ENCODE assay signal across 21 cellular contexts in genomic region chr11:10225553-10225952, GRCh38.
DNase-seq lines count a peak whose midpoint lies in the region; ATAC-seq and TF ChIP-seq lines count a peak whose summit lies in the region.
"Had no signal": no experiment of that assay in that cellular context is flagged by ENCODE, and none has a peak within 500 bp of the region (broad histone marks: within the 10 kb centered on the region; RNA-seq: fewer than 3 reads in every experiment).

No MANE protein-coding gene starts in this region.

- H3K27ac ChIP-seq in left ventricle myocardium inferior (replicated peaks) (peak overlapping the region; percentile 30), tibial artery (peak overlapping the region; percentile 35 to 38)
- H3K27ac ChIP-seq: A549; BLaER1 treated with 17β-estradiol and CSF1 and Interleukin-3, amounts not matched to agents 10 nM and 100 nM; Peyer's patch had no signal

- H3K36me3 ChIP-seq in left ventricle myocardium inferior (no peaks in the 10 kb centered on the region), tibial artery (no peaks in the 10 kb centered on the region)
- H3K36me3 ChIP-seq: BLaER1 treated with 17β-estradiol and CSF1 and Interleukin-3, amounts not matched to agents 10 nM and 100 nM; Peyer's patch had no signal

- H3K9me3 ChIP-seq in left ventricle myocardium inferior (replicated peaks) (peaks cover 5% of the 10 kb centered on the region), tibial artery (no peaks in the 10 kb centered on the region)
- H3K9me3 ChIP-seq: A549, Peyer's patch had no signal

- H3K4me3 ChIP-seq in left ventricle myocardium inferior: no peak overlapping the region
- H3K4me3 ChIP-seq in tibial artery: no peak overlapping the region
- H3K4me3 ChIP-seq: A549; BLaER1 treated with 17β-estradiol and CSF1 and Interleukin-3, amounts not matched to agents 10 nM and 100 nM; Peyer's patch had no signal

- TF ChIP-seq CTCF in left ventricle myocardium inferior (IDR thresholded peaks at IDR 0.05; ENCODE audit: borderline replicate concordance) (no peak), tibial artery (IDR thresholded peaks at IDR 0.05) (no peak)

- H3K4me1 ChIP-seq in left ventricle myocardium inferior (peaks cover 21% of the 10 kb centered on the region), tibial artery (peaks cover 0 to 19% (median 0%) of the 10 kb centered on the region in 4 donors)
- H3K4me1 ChIP-seq: A549; BLaER1 treated with 17β-estradiol and CSF1 and Interleukin-3, amounts not matched to agents 10 nM and 100 nM; Peyer's patch had no signal

- H3K27me3 ChIP-seq in left ventricle myocardium inferior (ENCODE audit: low read depth) (no peaks in the 10 kb centered on the region), tibial artery (no peaks in the 10 kb centered on the region)
- H3K27me3 ChIP-seq: BLaER1 treated with 17β-estradiol and CSF1 and Interleukin-3, amounts not matched to agents 10 nM and 100 nM; Peyer's patch had no signal

- ATAC-seq in sciatic nerve: peak; percentile 69
- ATAC-seq in HG02610 (IDR thresholded peaks at IDR 0.05; ENCODE audit: unreplicated experiment): no peak
- ATAC-seq: A549, HepG2 had no signal

- intact Hi-C loops in left ventricle myocardium inferior (cut with micrococcal nuclease): no loop called here
- intact Hi-C loops in cardiac septum (cut with DNase I): no loop called here
- intact Hi-C loops in sciatic nerve (cut with DNase I): no loop called here
- intact Hi-C loops in tibial artery (cut with DNase I; ENCODE audit: low total_unique reads): no loop called here

- DNase-seq in left ventricle myocardium inferior (no peak), cardiac septum (ENCODE audit: low spot score) (no peak), fibroblast of peridontal ligament (ENCODE audit: extremely low read depth) (peak; percentile 84), sciatic nerve (ENCODE audit: low spot score) (no peak), tibial artery (no peak), medulla oblongata (ENCODE audit: extremely low spot score) (no peak), middle frontal gyrus (ENCODE audit: extremely low spot score, low spot score) (no peak)
- DNase-seq: CD8-positive, alpha-beta memory T cell; DMS53; KBM-7; NCI-H1105 treated with DMSO at 0.1 percent for 48 hours; NCI-H1694; NCI-H2081 treated with DMSO at 0.1 percent for 48 hours; NCI-H510A; NCI-H748 treated with DMSO at 0.1 percent for 48 hours; NK-92 treated with Interleukin-12 subunit alpha and Interleukin-12 subunit beta, amount 100 ng/mL, for 24 hours; Peyer's patch had no signal
